In genomic region chr1:35320937-35321336, GRCh38 we compare ENCODE assay signal across 1 cellular context.
TF ChIP-seq lines count a peak whose summit lies in the region.

No MANE protein-coding gene starts in this region.

TF ChIP-seq in H1, 55 proteins besides CTCF, POLR2A, EP300 and RAD21 (continued from another document):
- TF ChIP-seq ATF2 (IDR thresholded peaks at IDR 0.05; ENCODE audit: low read length) (no peak), ASH2L (IDR thresholded peaks at IDR 0.05; ENCODE audit: low read length) (no peak), TAF7 (optimal IDR thresholded peaks at IDR 0.05; ENCODE audit: borderline replicate concordance, low read depth, low read length) (no peak), RNF2 (IDR thresholded peaks at IDR 0.05; ENCODE audit: borderline replicate concordance, low read depth, low read length, missing control alignments, poor library complexity, severe bottlenecking) (no peak), TBP (IDR thresholded peaks at IDR 0.05; ENCODE audit: low read depth, low read length) (no peak), PHF8 (conservative IDR thresholded peaks at IDR 0.05; ENCODE audit: low read depth, low read length) (no peak)
